Comparison of ENCODE assay signal across 8 cellular contexts in the genomic region with DNA sequence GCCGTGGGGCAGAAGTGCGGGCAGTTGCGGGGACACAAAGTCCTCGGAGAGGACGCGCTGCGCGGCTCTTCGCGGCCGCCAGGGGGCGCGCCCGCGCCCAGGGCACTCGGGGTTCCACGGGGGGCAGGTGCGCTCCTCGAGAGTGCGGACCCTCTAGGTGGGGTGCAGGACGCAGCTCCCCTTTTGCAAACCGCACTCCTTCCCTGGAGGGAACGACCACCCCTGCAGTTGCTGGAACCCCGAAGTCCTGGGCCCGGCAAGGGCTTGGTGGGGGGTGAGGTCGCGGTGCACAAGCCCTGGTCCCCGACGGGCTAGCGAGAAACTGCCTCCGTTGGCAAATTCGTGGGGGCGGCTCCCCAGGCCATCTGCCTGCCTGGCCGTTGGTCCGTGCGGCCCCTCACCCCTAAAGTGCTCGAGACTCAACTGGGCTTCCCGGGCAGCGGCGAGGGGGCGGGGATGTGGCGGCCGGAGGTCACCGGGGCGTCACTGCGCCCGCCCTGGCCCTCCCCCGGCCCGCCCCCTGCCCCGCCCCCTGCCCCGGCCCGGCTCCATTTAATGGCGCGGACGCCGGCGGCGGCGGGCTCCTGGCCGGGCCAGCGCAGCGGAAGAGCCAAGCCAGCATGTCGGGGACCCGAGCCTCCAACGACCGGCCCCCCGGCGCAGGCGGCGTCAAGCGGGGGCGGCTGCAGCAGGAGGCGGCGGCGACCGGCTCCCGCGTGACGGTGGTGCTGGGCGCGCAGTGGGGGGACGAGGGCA. TPM values are rescaled to one million over a fixed set of nuclear protein-coding genes. Genes with fewer than 3 reads are reported as not detected.
DNase-seq lines count a peak whose midpoint lies in the region; ATAC-seq and TF ChIP-seq lines count a peak whose summit lies in the region.

A gene (plus strand): TSS at position 579 of the 756 bp plus-strand sequence. CDS start 42 bp downstream, at position 621.

- H3K9ac ChIP-seq in adipocyte (ENCODE audit: low read length): peak within 1 kb of the TSS; percentile 71

- peaks cover 18% of the 10 kb centered on the region for H3K36me3 ChIP-seq in adipocyte (ENCODE audit: control insufficient read depth, insufficient read depth, low read length, severe bottlenecking)

- H3K9me3 ChIP-seq in adipocyte (ENCODE audit: control insufficient read depth, low read length): no peaks in the 10 kb centered on the region

- H3K27me3 ChIP-seq in adipocyte (replicated peaks; ENCODE audit: control insufficient read depth, insufficient read depth, low read length): peaks cover 3% of the 10 kb centered on the region

- H3K4me1 ChIP-seq in adipocyte (ENCODE audit: control insufficient read depth, insufficient read depth, low read length): peaks cover 40% of the 10 kb centered on the region

- intact Hi-C loops in sciatic nerve (cut with DNase I): no loop called here

- ATAC-seq in HG03432 (IDR thresholded peaks at IDR 0.05; ENCODE audit: unreplicated experiment) (peak; percentile 56), SK-N-SH treated with all-trans-retinoic acid at 6 μM for 48 hours (peak; percentile 72), sciatic nerve (peak; percentile 62)

- DNase-seq in NCI-H345 (lab: John Stamatoyannopoulos, UW) (peak; percentile 50), NCI-H345 treated with DMSO at 0.1 percent for 48 hours (lab: John Stamatoyannopoulos, UW; ENCODE audit: unreplicated experiment) (no peak), adipocyte (ENCODE audit: low read depth) (peak; percentile 66), hepatic stellate cell (ENCODE audit: low spot score) (peak; percentile 65), sciatic nerve (ENCODE audit: low spot score) (peak; percentile 86)
- DNase-seq in NK-92 treated with Interleukin-12 subunit alpha and Interleukin-12 subunit beta, amount 100 ng/mL, for 24 hours (lab: John Stamatoyannopoulos, UW): no peak

- H3K4me3 ChIP-seq in adipocyte (ENCODE audit: low read length): peak within 1 kb of the TSS; percentile 73

TF ChIP-seq in SK-N-SH treated with all-trans-retinoic acid at 6 μM for 48 hours, 23 proteins besides CTCF, POLR2A, EP300 and RAD21:
- no peak for TF ChIP-seq ZC3H10 (CRISPR knock-in tag; IDR thresholded peaks at IDR 0.05)
- no peak for TF ChIP-seq PPARA (CRISPR knock-in tag; IDR thresholded peaks at IDR 0.05; ENCODE audit: borderline replicate concordance)
- no peak for TF ChIP-seq ZNF70 (CRISPR knock-in tag; IDR thresholded peaks at IDR 0.05)
TF ChIP-seq in SK-N-SH treated with all-trans-retinoic acid at 6 μM for 48 hours: peak in this region for 0.

RNA-seq across cellular contexts. Expression of the gene that starts here (rescaled TPM):
- total RNA-seq in sciatic nerve: 11.5 TPM

Comparison
In these comparisons a context has a peak if more than half of its experiments do, and no peak if none do; other contexts are left out.
1. DNase-seq: peak in NCI-H345 (single experiment), adipocyte (single experiment), hepatic stellate cell (single experiment) and sciatic nerve (single experiment); none in NCI-H345 treated with DMSO at 0.1 percent for 48 hours (single experiment) and NK-92 treated with Interleukin-12 subunit alpha and Interleukin-12 subunit beta, amount 100 ng/mL, for 24 hours (single experiment).
2. Peak in every context shown above with its lines, with median percentiles within 50 percentile points of each other: ATAC-seq.